8 cellular contexts compared by ENCODE assay signal in genomic region chr1:111755321-111756123, GRCh38. TPM values are rescaled to one million over a fixed set of nuclear protein-coding genes. Genes with fewer than 3 reads are reported as not detected.
DNase-seq lines count a peak whose midpoint lies in the region; ATAC-seq and TF ChIP-seq lines count a peak whose summit lies in the region.

DDX20 (plus strand) TSS chr1:111755901; CDS start chr1:111755925, 24 bp downstream.

- peaks cover 17% of the 10 kb centered on the region for H3K79me2 ChIP-seq in mesendoderm (ENCODE audit: control insufficient read depth, insufficient read depth, low read length)

- DNase-seq in Caco-2 (peak; percentile 86 to 90), HT1080 (ENCODE audit: low read depth) (peak; percentile 95), NOMO-1 (lab: John Stamatoyannopoulos, UW; ENCODE audit: unreplicated experiment in 2 of 2) (peak; percentile 96 to 98), mesendoderm (peak; percentile 99)
- peak; percentile 81 to 86 for DNase-seq in activated CD8-positive, alpha-beta memory T cell treated with anti-CD3 and anti-CD28 coated beads for 4 hours (ENCODE audit: low read depth in 2 of 2)
- DNase-seq in effector memory CD8-positive, alpha-beta T cell = peak; percentile 92 to 93 (median 92)
- peak; percentile 85 for DNase-seq in stimulated activated CD8-positive, alpha-beta memory T cell treated with anti-CD3 and anti-CD28 coated beads, Interleukin-15, amount 100 ng/mL, for 1 hour (ENCODE audit: low read depth)

- H3K27ac Mint-ChIP-seq in Caco-2 (ENCODE audit: unreplicated experiment) = peak within 1 kb of the TSS; percentile 88
- H3K27ac Mint-ChIP-seq in effector memory CD8-positive, alpha-beta T cell = peak within 1 kb of the TSS; percentile 94 to 98

- H3K18ac ChIP-seq in mesendoderm (ENCODE audit: low read length) = peak within 1 kb of the TSS; percentile 92

- peak within 1 kb of the TSS; percentile 88 for H3K9ac ChIP-seq in mesendoderm (ENCODE audit: low read length)

- WGBS in mesendoderm (ENCODE audit: extremely low coverage, insufficient coverage, low lambda C conversion rate) = no CpG with 5 or more reads among the region's 67 CpGs

- no peaks in the 10 kb centered on the region for H3K27me3 Mint-ChIP-seq in Caco-2 (ENCODE audit: insufficient read depth, unreplicated experiment)
- H3K27me3 Mint-ChIP-seq in effector memory CD8-positive, alpha-beta T cell = no peaks in the 10 kb centered on the region

- peak; percentile 91 for ATAC-seq in GM21360 (IDR thresholded peaks at IDR 0.05; ENCODE audit: unreplicated experiment)
- ATAC-seq in effector memory CD8-positive, alpha-beta T cell (replicated peaks) = peak; percentile 89

- no TSS peak for BruUV-seq in Caco-2 (replicated peaks; lab: Mats Ljungman, UMichigan)

- intact Hi-C loops in Caco-2 (cut with micrococcal nuclease; ENCODE audit: unreplicated experiment) = loop anchor here (1.0 to 5.0 kb wide), 3 partner anchors 16 to 248 kb away; partner anchors contain the start of gene INKA2

- no peak within 1 kb of the TSS for H2BK15ac ChIP-seq in mesendoderm (replicated peaks; ENCODE audit: low read depth)

- H3K56ac ChIP-seq in mesendoderm (ENCODE audit: low read length) = peak within 1 kb of the TSS; percentile 95

- no peak within 1 kb of the TSS for H2AK5ac ChIP-seq in mesendoderm (ENCODE audit: low read length)

- peaks cover 4% of the 10 kb centered on the region for H3K79me1 ChIP-seq in mesendoderm (ENCODE audit: low read length)

- peak within 1 kb of the TSS; percentile 78 for H4K8ac ChIP-seq in mesendoderm (ENCODE audit: low read depth, low read length)

- peak within 1 kb of the TSS; percentile 31 for H3K4me2 ChIP-seq in mesendoderm (ENCODE audit: low read length)

- peak; percentile 56 to 80 for TF ChIP-seq CTCF in Caco-2 (IDR thresholded peaks at IDR 0.05; ENCODE audit: insufficient read depth in 1 of 2, low read depth in 1 of 2, low read length in 1 of 2, severe bottlenecking in 1 of 2, unreplicated experiment in 1 of 2)

- H4K5ac ChIP-seq in mesendoderm (ENCODE audit: low read length) = no peak within 1 kb of the TSS

- H3K27ac ChIP-seq in mesendoderm (ENCODE audit: low read depth, low read length) = peak within 1 kb of the TSS; percentile 69

- H3K27me3 ChIP-seq in Caco-2 (replicated peaks; ENCODE audit: control insufficient read depth, insufficient read depth, low read length) (no peaks in the 10 kb centered on the region), mesendoderm (ENCODE audit: insufficient read depth, low read length, poor library complexity) (no peaks in the 10 kb centered on the region)

- no peaks in the 10 kb centered on the region for H3K9me3 Mint-ChIP-seq in Caco-2 (ENCODE audit: unreplicated experiment)
- H3K9me3 Mint-ChIP-seq in effector memory CD8-positive, alpha-beta T cell = no peaks in the 10 kb centered on the region

- H3K4me1 Mint-ChIP-seq in Caco-2 (ENCODE audit: low read depth, unreplicated experiment) = peaks cover 12% of the 10 kb centered on the region
- H3K4me1 Mint-ChIP-seq in effector memory CD8-positive, alpha-beta T cell (ENCODE audit: low read depth in 2 of 2) = peaks cover 23 to 31% of the 10 kb centered on the region in 2 donors

- CTCF ChIA-PET in Caco-2 (lab: Charles Lee) = interaction anchor here (0.8 to 1.4 kb wide), 2 partner anchors 247 to 266 kb away, joined by 4 to 5 read pairs; no protein-coding TSS in a partner anchor

- peak within 1 kb of the TSS; percentile 79 for H3K4me3 ChIP-seq in Caco-2 (ENCODE audit: low read depth, low read length)
- H3K4me3 ChIP-seq in mesendoderm (ENCODE audit: low read length) = peak within 1 kb of the TSS; percentile 73

- H2BK5ac ChIP-seq in mesendoderm (ENCODE audit: low read length) = no peak within 1 kb of the TSS

- H3K4me1 ChIP-seq in Caco-2 (peaks cover 5% of the 10 kb centered on the region; the same call in 1 of the 2 replicates), mesendoderm (ENCODE audit: control insufficient read depth, low read depth, low read length) (no peaks in the 10 kb centered on the region)

- peaks cover 29% of the 10 kb centered on the region for H3K36me3 Mint-ChIP-seq in Caco-2 (ENCODE audit: insufficient read depth, unreplicated experiment)
- peaks cover 45% of the 10 kb centered on the region for H3K36me3 Mint-ChIP-seq in effector memory CD8-positive, alpha-beta T cell (ENCODE audit: insufficient read depth)

- H3K36me3 ChIP-seq in Caco-2 (ENCODE audit: control insufficient read depth, insufficient read depth, low read length) (no peaks in the 10 kb centered on the region), mesendoderm (ENCODE audit: control insufficient read depth, insufficient read depth, low read length) (peaks cover 2% of the 10 kb centered on the region)

- peak within 1 kb of the TSS; percentile 54 for H2BK120ac ChIP-seq in mesendoderm (ENCODE audit: low read depth, low read length)

- POLR2A ChIA-PET in Caco-2 (lab: Charles Lee) = no interaction called here

- no peaks in the 10 kb centered on the region for H3K9me3 ChIP-seq in Caco-2

- no peak within 1 kb of the TSS for H3K23ac ChIP-seq in mesendoderm (ENCODE audit: low read length)

- H3K4ac ChIP-seq in mesendoderm (ENCODE audit: low read depth, low read length) = peak within 1 kb of the TSS; percentile 77

- H3K4me3 Mint-ChIP-seq in Caco-2 (ENCODE audit: unreplicated experiment) = peak within 1 kb of the TSS; percentile 92
- H3K4me3 Mint-ChIP-seq in effector memory CD8-positive, alpha-beta T cell = peak within 1 kb of the TSS; percentile 87 to 92

RNA-seq across cellular contexts. Expression of gene DDX20, which starts in this region (rescaled TPM):
- 10.4 and 11.6 TPM in 2 replicates for total RNA-seq in Caco-2 (2022)
- total RNA-seq in HT1080 (2014; rRNA removed; shearing (Covaris generic)) = 23.3 and 32.4 TPM in 2 replicates
- 10.0 and 10.9 TPM in 2 replicates for polyA plus RNA-seq in HT1080 (2015; cell fraction: cytosol; rRNA removed)
- 25.9 and 29.8 TPM in 2 replicates for polyA plus RNA-seq in HT1080 (2015; cell fraction: nucleus; rRNA removed)
- 19.7 TPM for polyA plus RNA-seq in mesendoderm (2013, experiment 1 of 2)
- 20.0 TPM for polyA plus RNA-seq in mesendoderm (2013, experiment 2 of 2)

Comparison
In these comparisons a context has a peak if more than half of its experiments do, and no peak if none do; other contexts are left out.
1. Peak in every context shown above with its lines: DNase-seq, ATAC-seq, H3K4me3 ChIP-seq and H3K27ac ChIP-seq.